ENCODE assay signal across 8 cellular contexts in the genomic region with DNA sequence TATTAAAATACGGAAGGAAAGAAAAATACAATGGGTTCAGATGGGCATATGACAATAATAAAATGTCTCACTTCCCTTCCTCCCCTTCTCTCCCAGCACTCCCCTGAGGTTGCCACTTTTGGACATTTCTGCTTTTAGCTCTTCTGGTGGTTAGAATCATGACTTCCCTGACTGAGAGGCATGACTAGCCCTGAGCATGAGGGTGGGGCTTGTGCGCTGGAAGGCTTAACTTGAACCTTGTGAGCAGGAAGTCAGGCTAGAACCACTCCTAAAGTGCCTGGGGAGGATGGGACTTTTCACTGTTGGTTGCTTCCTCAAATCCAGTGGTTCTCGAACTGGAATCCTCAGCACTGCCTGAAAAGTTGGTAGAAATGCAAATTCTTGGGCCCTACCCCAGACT. TPM values are rescaled to one million over a fixed set of nuclear protein-coding genes. Genes with fewer than 3 reads are reported as not detected.
DNase-seq lines count a peak whose midpoint lies in the region; ATAC-seq, FAIRE-seq and TF ChIP-seq lines count a peak whose summit lies in the region.

No MANE protein-coding gene starts in this region.

- no peak for DNase-seq in GM19239 (ENCODE audit: insufficient read length, low spot score)
- peak; percentile 40 for DNase-seq in kidney tubule cell (ENCODE audit: low spot score)
- DNase-seq in hepatocyte (ENCODE audit: low spot score) = no peak
- no peak for DNase-seq in NCI-H146 treated with DMSO at 0.1 percent for 48 hours (lab: John Stamatoyannopoulos, UW; ENCODE audit: unreplicated experiment)
- DNase-seq in WERI-Rb-1 = no peak

- H3K27ac ChIP-seq in BLaER1 = peak overlapping the region; percentile 86
- H3K27ac ChIP-seq in SU-DHL-6 (ENCODE audit: low read depth, low read length) = peak overlapping the region; percentile 36
- H3K27ac ChIP-seq in hepatocyte = no peak overlapping the region
- no peak overlapping the region for H3K27ac ChIP-seq in WERI-Rb-1

- H3K36me3 ChIP-seq in BLaER1 (0 out of 2 replicates have a peak, but pooled peaks cover 10% of the 10 kb centered on the region), SU-DHL-6 (ENCODE audit: low read length) (no peaks in the 10 kb centered on the region), hepatocyte (replicated peaks; ENCODE audit: insufficient read depth, low read depth) (no peaks in the 10 kb centered on the region), WERI-Rb-1 (no peaks in the 10 kb centered on the region)

- peak; percentile 100 for FAIRE-seq in GM19239 (lab: Jason Lieb, UNC)

- H3K27me3 ChIP-seq in BLaER1 (no peaks in the 10 kb centered on the region), SU-DHL-6 (ENCODE audit: low read length) (no peaks in the 10 kb centered on the region), hepatocyte (no peaks in the 10 kb centered on the region), WERI-Rb-1 (ENCODE audit: insufficient read depth, low read depth, severe bottlenecking) (peaks cover 15% of the 10 kb centered on the region)

- H3K4me2 ChIP-seq in BLaER1 (peak overlapping the region; percentile 74), SU-DHL-6 (ENCODE audit: low read depth, low read length, poor library complexity, severe bottlenecking) (peak overlapping the region; percentile 43), hepatocyte (no peak overlapping the region)

- TF ChIP-seq CTCF in SU-DHL-6 (IDR thresholded peaks at IDR 0.05; ENCODE audit: insufficient read depth, low read length, poor library complexity, severe bottlenecking) (no peak), hepatocyte (IDR thresholded peaks at IDR 0.05; ENCODE audit: poor library complexity) (no peak), WERI-Rb-1 (IDR thresholded peaks at IDR 0.05; ENCODE audit: low read depth, low read length) (no peak)

- peak; percentile 78 for ATAC-seq in HG03103 (IDR thresholded peaks at IDR 0.05; ENCODE audit: low read depth, unreplicated experiment)

- H3F3A ChIP-seq in SU-DHL-6 (ENCODE audit: insufficient read depth) = peaks cover 20% of the 10 kb centered on the region

- H4K20me1 ChIP-seq in BLaER1 (no peaks in the 10 kb centered on the region), SU-DHL-6 (ENCODE audit: low read depth, low read length) (no peaks in the 10 kb centered on the region), hepatocyte (ENCODE audit: insufficient read depth, poor library complexity, severe bottlenecking) (no peaks in the 10 kb centered on the region)

- peak overlapping the region; percentile 63; the same call in 1 of the 2 replicates for H3K9ac ChIP-seq in BLaER1
- H3K9ac ChIP-seq in SU-DHL-6 (ENCODE audit: low read length) = no peak overlapping the region

- peak overlapping the region; percentile 51 for H3K4me3 ChIP-seq in BLaER1
- peak overlapping the region; percentile 28 for H3K4me3 ChIP-seq in SU-DHL-6 (ENCODE audit: insufficient read depth, low read length, poor library complexity, severe bottlenecking)
- no peak overlapping the region for H3K4me3 ChIP-seq in hepatocyte
- H3K4me3 ChIP-seq in WERI-Rb-1 (ENCODE audit: low read depth, low read length) = no peak overlapping the region

- WGBS in hepatocyte (ENCODE audit: low lambda C conversion rate, missing lambda C conversion rate) = 65% methylated on average over 3 of the region's 3 CpGs

- H3K9me3 ChIP-seq in BLaER1 (peaks cover 6% of the 10 kb centered on the region; the same call in 1 of the 2 replicates), SU-DHL-6 (ENCODE audit: insufficient read depth, low read length) (no peaks in the 10 kb centered on the region), hepatocyte (ENCODE audit: low read depth) (no peaks in the 10 kb centered on the region), WERI-Rb-1 (ENCODE audit: severe bottlenecking) (no peaks in the 10 kb centered on the region)

- H3K4me1 ChIP-seq in BLaER1 = peaks cover 60% of the 10 kb centered on the region
- H3K4me1 ChIP-seq in hepatocyte (ENCODE audit: insufficient read depth) = no peaks in the 10 kb centered on the region

- no peaks in the 10 kb centered on the region for H3K9me2 ChIP-seq in SU-DHL-6 (replicated peaks; ENCODE audit: insufficient read depth, low read length)
- no peaks in the 10 kb centered on the region for H3K9me2 ChIP-seq in hepatocyte (replicated peaks; ENCODE audit: insufficient read depth)

- H2AFZ ChIP-seq in SU-DHL-6 (ENCODE audit: low read depth, low read length, severe bottlenecking) (peak overlapping the region; percentile 76), hepatocyte (no peak overlapping the region)

- no peaks in the 10 kb centered on the region for H3K79me2 ChIP-seq in SU-DHL-6 (ENCODE audit: insufficient read depth, low read length)
- no peaks in the 10 kb centered on the region for H3K79me2 ChIP-seq in hepatocyte

RNA-seq across cellular contexts. Expression of gene ARHGAP25, which starts 19.7 kb away (rescaled TPM):
- 0.47 TPM in 1 of 2 replicates, not detected in the other for total RNA-seq in hepatocyte
- 0.12 and 0.21 TPM in 2 replicates for polyA plus RNA-seq in hepatocyte

Comparison
In these comparisons a context has a peak if more than half of its experiments do, and no peak if none do; other contexts are left out.
1. H3K27ac ChIP-seq: peak in BLaER1 (single experiment) and SU-DHL-6 (single experiment); none in hepatocyte (single experiment) and WERI-Rb-1 (single experiment).
2. H3K4me3 ChIP-seq: peak in BLaER1 (single experiment) and SU-DHL-6 (single experiment); none in hepatocyte (single experiment) and WERI-Rb-1 (single experiment).